In the genomic region with DNA sequence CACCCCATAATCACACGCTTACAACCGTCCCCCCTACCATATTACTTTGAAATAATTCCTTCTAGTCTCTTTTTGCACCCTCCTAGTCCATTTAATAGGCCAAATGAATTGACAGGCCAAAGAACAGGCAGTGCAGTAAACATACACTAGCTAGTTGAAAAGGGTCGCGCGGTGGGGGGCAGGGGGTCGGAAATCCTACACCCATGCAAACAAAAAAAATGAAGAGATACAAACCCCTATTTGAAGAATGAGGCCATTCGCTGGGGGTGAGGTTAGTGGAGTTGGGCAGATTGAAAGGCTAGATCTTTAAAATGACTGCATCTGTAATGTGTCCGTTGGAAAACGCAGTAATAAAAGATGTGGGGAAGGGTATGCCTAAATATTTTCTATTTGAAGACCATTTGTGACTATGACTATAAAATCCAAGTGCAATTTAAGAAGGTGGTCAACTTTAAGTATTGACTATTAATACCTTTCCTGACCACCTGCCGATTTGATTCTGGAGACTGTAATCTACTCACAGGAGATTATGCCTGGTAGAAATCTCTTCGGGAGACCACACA, we compare ENCODE assay signal across 8 cellular contexts. TPM values are rescaled to one million over a fixed set of nuclear protein-coding genes. Genes with fewer than 3 reads are reported as not detected.
DNase-seq lines count a peak whose midpoint lies in the region; ATAC-seq, FAIRE-seq and TF ChIP-seq lines count a peak whose summit lies in the region.

No MANE protein-coding gene starts in this region.

- peak overlapping the region; percentile 72 for H3K9ac ChIP-seq in HepG2 (ENCODE audit: insufficient read depth, low read depth, low read length)

- peaks cover 0 to 10% (median 0%) of the 10 kb centered on the region in 9 donors for H3K36me3 ChIP-seq in heart right ventricle
- H3K36me3 ChIP-seq in HepG2 (replicated peaks in 1 of 2; ENCODE audit: control insufficient read depth in 1 of 2, insufficient read depth in 2 of 2, low read length in 2 of 2): no peaks in the 10 kb centered on the region

- TF ChIP-seq CTCF in heart right ventricle (IDR thresholded peaks at IDR 0.05) (no peak), HepG2 (CRISPR knock-in tag; IDR thresholded peaks at IDR 0.05) (no peak), type B pancreatic cell (conservative IDR thresholded peaks at IDR 0.05) (no peak)

- no peak for FAIRE-seq in HepG2 (lab: Jason Lieb, UNC)

- H3K36me3 Mint-ChIP-seq in activated naive CD8-positive, alpha-beta T cell treated with anti-CD3 and anti-CD28 coated beads, Interleukin-2, amount 10 ng/mL, durations not matched to agents 7 days and 5 days: no peaks in the 10 kb centered on the region
- H3K36me3 Mint-ChIP-seq in type B pancreatic cell: no peaks in the 10 kb centered on the region

- no peak for TF ChIP-seq RAD21 in HepG2 (CRISPR knock-in tag; IDR thresholded peaks at IDR 0.05)

- H3K79me2 ChIP-seq in HepG2 (ENCODE audit: insufficient read depth, low read length): peaks cover 2% of the 10 kb centered on the region

- peaks cover 18% of the 10 kb centered on the region for H3K4me1 Mint-ChIP-seq in activated naive CD8-positive, alpha-beta T cell treated with anti-CD3 and anti-CD28 coated beads, Interleukin-2, amount 10 ng/mL, durations not matched to agents 7 days and 5 days
- peaks cover 27% of the 10 kb centered on the region for H3K4me1 Mint-ChIP-seq in type B pancreatic cell (ENCODE audit: unreplicated experiment)

- no peaks in the 10 kb centered on the region for H4K20me1 ChIP-seq in HepG2 (ENCODE audit: insufficient read depth, low read length)

- H3K9me3 ChIP-seq in heart right ventricle: no peaks in the 10 kb centered on the region
- H3K9me3 ChIP-seq in HepG2 (ENCODE audit: low read length): no peaks in the 10 kb centered on the region

- H3K9me3 Mint-ChIP-seq in activated naive CD8-positive, alpha-beta T cell treated with anti-CD3 and anti-CD28 coated beads, Interleukin-2, amount 10 ng/mL, durations not matched to agents 7 days and 5 days: no peaks in the 10 kb centered on the region
- H3K9me3 Mint-ChIP-seq in type B pancreatic cell: no peaks in the 10 kb centered on the region

- H3K27ac ChIP-seq in heart right ventricle (peak overlapping the region in 4 of 10 donors; percentile 39 to 80 (median 66)), HepG2 (ENCODE audit: extremely low read length, insufficient read depth, low read length) (peak overlapping the region; percentile 40)

- CTCF ChIA-PET in HepG2 (lab: Yijun Ruan, JAX; ENCODE audit: low intra/inter-chr PET ratio, low total read pairs): no interaction called here

- TF ChIP-seq EP300 in HepG2 (IDR thresholded peaks at IDR 0.05; ENCODE audit: low read depth in 2 of 2, low read length in 2 of 2): no peak
- no peak for TF ChIP-seq EP300 in HepG2 (CRISPR knock-in tag; IDR thresholded peaks at IDR 0.05; ENCODE audit: borderline replicate concordance)

- peak overlapping the region; percentile 96 for H3K4me3 Mint-ChIP-seq in activated naive CD8-positive, alpha-beta T cell treated with anti-CD3 and anti-CD28 coated beads, Interleukin-2, amount 10 ng/mL, durations not matched to agents 7 days and 5 days
- H3K4me3 Mint-ChIP-seq in type B pancreatic cell: peak overlapping the region; percentile 99

- BruUV-seq in HepG2 (replicated peaks; lab: Mats Ljungman, UMichigan): TSS peak; percentile 85

- WGBS in heart right ventricle, 2 donors: 36 to 44% methylated on average over 11 of the region's 11 CpGs
- WGBS in HepG2 (ENCODE audit: low lambda C conversion rate): 41% methylated on average over 11 of the region's 11 CpGs

- peak overlapping the region; percentile 86 for H3K27ac Mint-ChIP-seq in activated naive CD8-positive, alpha-beta T cell treated with anti-CD3 and anti-CD28 coated beads, Interleukin-2, amount 10 ng/mL, durations not matched to agents 7 days and 5 days
- peak overlapping the region; percentile 94 for H3K27ac Mint-ChIP-seq in type B pancreatic cell

- peaks cover 0 to 18% (median 13%) of the 10 kb centered on the region in 9 donors for H3K4me1 ChIP-seq in heart right ventricle
- H3K4me1 ChIP-seq in HepG2 (ENCODE audit: insufficient read depth, low read length): peaks cover 27% of the 10 kb centered on the region

- TF ChIP-seq POLR2A in HepG2 (IDR thresholded peaks at IDR 0.05; ENCODE audit: insufficient read depth in 1 of 2, low read depth in 2 of 2, low read length in 2 of 2): no peak

- POLR2A ChIA-PET in activated naive CD8-positive, alpha-beta T cell treated with anti-CD3 and anti-CD28 coated beads, Interleukin-2, amount 10 ng/mL, durations not matched to agents 7 days and 5 days (lab: Charles Lee): no interaction called here
- POLR2A ChIA-PET in HepG2 (lab: Yijun Ruan, JAX): interaction anchor here (1.1 to 1.2 kb wide), 2 partner anchors 58 to 1138 kb away, joined by 3 to 4 read pairs; a partner anchor contains a TSS

- in situ Hi-C loops in HepG2 (cut with HindIII; ENCODE audit: extremely low pct_ligation_motif_present, low pct_unique_long_range_greater_than_20kb): no loop called here

- intact Hi-C loops in heart right ventricle (cut with DNase I): no loop called here
- intact Hi-C loops in left cardiac atrium (cut with DNase I): no loop called here
- intact Hi-C loops in HepG2 (cut with micrococcal nuclease; ENCODE audit: unreplicated experiment): loop anchor here (10.0 kb wide), 1 partner anchor 761 kb away; a partner anchor contains a TSS

- DNase-seq in heart right ventricle (no peak), left cardiac atrium (no peak), HepG2 (ENCODE audit: low spot score) (no peak), type B pancreatic cell (ENCODE audit: extremely low spot score, unreplicated experiment) (no peak), epidermal melanocyte (ENCODE audit: insufficient read length, low spot score) (no peak), 8988T (no peak)
- no peak for DNase-seq in activated naive CD8-positive, alpha-beta T cell treated with anti-CD3 and anti-CD28 coated beads, Interleukin-2, amount 10 ng/mL, durations not matched to agents 7 days and 5 days

- H2AFZ ChIP-seq in HepG2 (ENCODE audit: low read length): peak overlapping the region; percentile 97

- H3K27me3 Mint-ChIP-seq in activated naive CD8-positive, alpha-beta T cell treated with anti-CD3 and anti-CD28 coated beads, Interleukin-2, amount 10 ng/mL, durations not matched to agents 7 days and 5 days: peaks cover 7% of the 10 kb centered on the region
- no peaks in the 10 kb centered on the region for H3K27me3 Mint-ChIP-seq in type B pancreatic cell

- H3K4me3 ChIP-seq in heart right ventricle (peak overlapping the region; percentile 75 to 91 (median 80)), HepG2 (replicated peaks in 1 of 3; ENCODE audit: insufficient read depth in 1 of 3, low read depth in 2 of 3, low read length in 3 of 3) (peak overlapping the region; percentile 70 to 87 (median 78))

- ATAC-seq in heart right ventricle (no peak), left cardiac atrium (no peak), HepG2 (no peak), GM19351 (IDR thresholded peaks at IDR 0.05; ENCODE audit: unreplicated experiment) (no peak)
- no peak for ATAC-seq in activated naive CD8-positive, alpha-beta T cell treated with anti-CD3 and anti-CD28 coated beads, Interleukin-2, amount 10 ng/mL, durations not matched to agents 7 days and 5 days (ENCODE audit: low read depth)

- H3K4me2 ChIP-seq in HepG2 (ENCODE audit: low read depth, low read length): peak overlapping the region; percentile 74

- H3K27me3 ChIP-seq in heart right ventricle (no peaks in the 10 kb centered on the region), HepG2 (ENCODE audit: control insufficient read depth in 1 of 2, insufficient read depth in 2 of 2, low read length in 2 of 2) (no peaks in the 10 kb centered on the region; a peak in 3 of 5 replicates)

RNA-seq across cellular contexts. Expression of a gene that starts 0.9 kb away (rescaled TPM):
- 1 to 10 TPM; 2.3 to 5.7 (median 4.3) TPM for total RNA-seq in heart right ventricle
- polyA plus RNA-seq in heart right ventricle: 1 to 10 TPM; 2.2 to 2.3 TPM
- 1 to 10 TPM; 4.7 to 4.8 TPM for total RNA-seq in left cardiac atrium
- 1 to 10 TPM; 4.9 to 6.3 TPM for total RNA-seq in activated naive CD8-positive, alpha-beta T cell treated with anti-CD3 and anti-CD28 coated beads, Interleukin-2, amount 10 ng/mL, durations not matched to agents 7 days and 5 days
- total RNA-seq in HepG2 (2016; rRNA removed; fragmentation: Illumina TruSeq; extraction: Trizol): 3.7 and 6.2 TPM in 2 replicates
- total RNA-seq in HepG2 (2016; cell fraction: cytosol; rRNA removed; fragmentation: Illumina TruSeq; extraction: Trizol; ENCODE audit: low read depth): 1.7 and 2.3 TPM in 2 replicates
- 4.3 and 7.6 TPM in 2 replicates for total RNA-seq in HepG2 (2016; cell fraction: insoluble cytoplasmic fraction; rRNA removed; fragmentation: Illumina TruSeq; extraction: Trizol)
- total RNA-seq in HepG2 (2016; cell fraction: membrane; rRNA removed; fragmentation: Illumina TruSeq; extraction: Trizol): 2.4 and 3.1 TPM in 2 replicates
- total RNA-seq in HepG2 (2016; cell fraction: nucleus; rRNA removed; fragmentation: Illumina TruSeq; extraction: Trizol): 2.7 and 4.6 TPM in 2 replicates
- 0.98 and 1.3 TPM in 2 replicates for polyA plus RNA-seq in HepG2 (2011; rRNA removed)
- polyA plus RNA-seq in HepG2 (2011; cell fraction: cytosol; rRNA removed): 0.59 and 1.2 TPM in 2 replicates
- polyA plus RNA-seq in HepG2 (2011; cell fraction: nucleus; rRNA removed): 0.76 and 1.00 TPM in 2 replicates
- polyA plus RNA-seq in HepG2 (2012): 1.4 and 1.6 TPM in 2 replicates
- polyA plus RNA-seq in HepG2 (2016; cell fraction: cytosol; fragmentation: Illumina TruSeq; extraction: Trizol; ENCODE audit: low read depth): 0.31 and 0.51 TPM in 2 replicates
- polyA plus RNA-seq in HepG2 (2016; cell fraction: insoluble cytoplasmic fraction; fragmentation: Illumina TruSeq; extraction: Trizol; ENCODE audit: low read depth): 3.7 and 5.0 TPM in 2 replicates
- 0.91 and 1.0 TPM in 2 replicates for polyA plus RNA-seq in HepG2 (2016; cell fraction: membrane; fragmentation: Illumina TruSeq; extraction: Trizol; ENCODE audit: low read depth)
- 2.6 and 4.9 TPM in 2 replicates for polyA plus RNA-seq in HepG2 (2016; cell fraction: nucleus; fragmentation: Illumina TruSeq; extraction: Trizol; ENCODE audit: insufficient read depth, low read depth)
- 4.0 and 13.2 TPM in 2 replicates for polyA minus RNA-seq in HepG2 (2011; rRNA and poly(A)+ RNA removed; ENCODE audit: low replicate concordance)
- polyA minus RNA-seq in HepG2 (2011; cell fraction: cytosol; rRNA and poly(A)+ RNA removed): 1.1 and 1.8 TPM in 2 replicates
- polyA minus RNA-seq in HepG2 (2011; cell fraction: nucleus; rRNA and poly(A)+ RNA removed): 6.3 and 8.0 TPM in 2 replicates
- 5.6 and 6.0 TPM in 2 replicates for total RNA-seq in type B pancreatic cell (ENCODE audit: low replicate concordance)

RNA-seq across cellular contexts. Expression of a gene that starts 58.1 kb away (rescaled TPM):
- total RNA-seq in heart right ventricle (10 to 100 TPM; 15.9 to 39.2 (median 28.7) TPM), left cardiac atrium (10 to 100 TPM; 18.3 to 23.9 TPM), HepG2 (2016; rRNA removed; fragmentation: Illumina TruSeq; extraction: Trizol) (10.9 and 15.9 TPM in 2 replicates), type B pancreatic cell (ENCODE audit: low replicate concordance) (6.3 and 13.5 TPM in 2 replicates)
- polyA plus RNA-seq in heart right ventricle (1 to 10 TPM; 8.0 to 8.7 TPM), HepG2 (2011; rRNA removed) (3.7 and 3.8 TPM in 2 replicates)
- 1 to 10 TPM; 5.3 to 5.7 TPM for total RNA-seq in activated naive CD8-positive, alpha-beta T cell treated with anti-CD3 and anti-CD28 coated beads, Interleukin-2, amount 10 ng/mL, durations not matched to agents 7 days and 5 days
- total RNA-seq in HepG2 (2016; cell fraction: cytosol; rRNA removed; fragmentation: Illumina TruSeq; extraction: Trizol; ENCODE audit: low read depth): 5.1 and 8.7 TPM in 2 replicates
- 10.2 and 15.2 TPM in 2 replicates for total RNA-seq in HepG2 (2016; cell fraction: insoluble cytoplasmic fraction; rRNA removed; fragmentation: Illumina TruSeq; extraction: Trizol)
- total RNA-seq in HepG2 (2016; cell fraction: membrane; rRNA removed; fragmentation: Illumina TruSeq; extraction: Trizol): 2.5 and 3.9 TPM in 2 replicates
- 32.9 and 33.5 TPM in 2 replicates for total RNA-seq in HepG2 (2016; cell fraction: nucleus; rRNA removed; fragmentation: Illumina TruSeq; extraction: Trizol)
- polyA plus RNA-seq in HepG2 (2011; cell fraction: cytosol; rRNA removed): 1.3 and 1.6 TPM in 2 replicates
- polyA plus RNA-seq in HepG2 (2011; cell fraction: nucleus; rRNA removed): 5.1 and 5.8 TPM in 2 replicates
- 2.8 and 2.9 TPM in 2 replicates for polyA plus RNA-seq in HepG2 (2012)
- polyA plus RNA-seq in HepG2 (2016; cell fraction: cytosol; fragmentation: Illumina TruSeq; extraction: Trizol; ENCODE audit: low read depth): 4.5 and 5.0 TPM in 2 replicates
- 4.9 and 5.9 TPM in 2 replicates for polyA plus RNA-seq in HepG2 (2016; cell fraction: insoluble cytoplasmic fraction; fragmentation: Illumina TruSeq; extraction: Trizol; ENCODE audit: low read depth)
- 0.71 and 0.86 TPM in 2 replicates for polyA plus RNA-seq in HepG2 (2016; cell fraction: membrane; fragmentation: Illumina TruSeq; extraction: Trizol; ENCODE audit: low read depth)
- 20.3 and 26.9 TPM in 2 replicates for polyA plus RNA-seq in HepG2 (2016; cell fraction: nucleus; fragmentation: Illumina TruSeq; extraction: Trizol; ENCODE audit: insufficient read depth, low read depth)
- polyA minus RNA-seq in HepG2 (2011; rRNA and poly(A)+ RNA removed; ENCODE audit: low replicate concordance): 4.3 and 5.1 TPM in 2 replicates
- 6.0 and 6.6 TPM in 2 replicates for polyA minus RNA-seq in HepG2 (2011; cell fraction: cytosol; rRNA and poly(A)+ RNA removed)
- polyA minus RNA-seq in HepG2 (2011; cell fraction: nucleus; rRNA and poly(A)+ RNA removed): 31.0 and 35.2 TPM in 2 replicates
